15 cellular contexts compared by ENCODE assay signal in genomic region chr2:201280191-201281040, GRCh38. TPM values are rescaled to one million over a fixed set of nuclear protein-coding genes. Genes with fewer than 3 reads are reported as not detected.
A peak's percentile ranks its signal among the peaks of the same experiment; 100 is the strongest.
DNase-seq lines count a peak whose midpoint lies in the region; ATAC-seq lines count a peak whose summit lies in the region.
"Had no signal": no experiment of that assay in that cellular context is flagged by ENCODE, and none has a peak within 500 bp of the region (broad histone marks: within the 10 kb centered on the region; RNA-seq: fewer than 3 reads in every experiment).

No MANE protein-coding gene starts in this region.

- intact Hi-C loops in activated T-helper 2 cell treated with anti-CD3 and anti-CD28 coated beads, Interferon-gamma antibody, Interleukin-2, Interleukin-4, amounts not matched to agents 10 μg/mL and 5 μg/mL and 100 μg/mL, durations not matched to agents 14 hours and 24 hours and 36 hours (cut with micrococcal nuclease) = no loop called here

- DNase-seq in SIG-M5 treated with dmso at 0.1 percent for 504 hours (lab: John Stamatoyannopoulos, UW; ENCODE audit: unreplicated experiment) = peak; percentile 31
- DNase-seq in SIG-M5 (lab: John Stamatoyannopoulos, UW) = no peak
- DNase-seq in activated T-helper 2 cell treated with anti-CD3 and anti-CD28 coated beads, Interferon-gamma antibody, Interleukin-2, Interleukin-4, amounts not matched to agents 10 μg/mL and 5 μg/mL and 100 μg/mL, durations not matched to agents 14 hours and 24 hours and 36 hours (ENCODE audit: low spot score) = no peak
- DNase-seq in memory B cell (ENCODE audit: low spot score in 2 of 2) = no peak
- no peak for DNase-seq in DMS 273 (lab: John Stamatoyannopoulos, UW; ENCODE audit: unreplicated experiment)
- DNase-seq in Ammon's horn (ENCODE audit: low spot score) = no peak
- DNase-seq in anterior cingulate cortex (lab: John Stamatoyannopoulos, UW) = no peak
- DNase-seq: body of pancreas, foreskin melanocyte, mesendoderm, NCI-H2081, NCI-H82, occipital lobe, SJCRH30 had no signal

- H3K27ac Mint-ChIP-seq in IgD-negative memory B cell (peak overlapping the region in 2 of 3 donors; percentile 44 to 65), memory B cell (peak overlapping the region; percentile 76)
- peak overlapping the region; percentile 34 for H3K27ac Mint-ChIP-seq in activated T-helper 2 cell treated with anti-CD3 and anti-CD28 coated beads, Interferon-gamma antibody, Interleukin-2, Interleukin-4, amounts not matched to agents 10 μg/mL and 5 μg/mL and 100 μg/mL, durations not matched to agents 14 hours and 24 hours and 36 hours

- H3K27me3 Mint-ChIP-seq in IgD-negative memory B cell = no peaks in the 10 kb centered on the region
- H3K27me3 Mint-ChIP-seq in activated T-helper 2 cell treated with anti-CD3 and anti-CD28 coated beads, Interferon-gamma antibody, Interleukin-2, Interleukin-4, amounts not matched to agents 10 μg/mL and 5 μg/mL and 100 μg/mL, durations not matched to agents 14 hours and 24 hours and 36 hours (ENCODE audit: low read depth) = no peaks in the 10 kb centered on the region
- no peaks in the 10 kb centered on the region for H3K27me3 Mint-ChIP-seq in memory B cell

- no peak for ATAC-seq in memory B cell (ENCODE audit: low read depth)
- ATAC-seq: body of pancreas had no signal

- H3K4me1 Mint-ChIP-seq in IgD-negative memory B cell (peaks cover 8 to 18% (median 9%) of the 10 kb centered on the region in 3 donors), memory B cell (peaks cover 10% of the 10 kb centered on the region)
- peaks cover 9% of the 10 kb centered on the region for H3K4me1 Mint-ChIP-seq in activated T-helper 2 cell treated with anti-CD3 and anti-CD28 coated beads, Interferon-gamma antibody, Interleukin-2, Interleukin-4, amounts not matched to agents 10 μg/mL and 5 μg/mL and 100 μg/mL, durations not matched to agents 14 hours and 24 hours and 36 hours (ENCODE audit: low read depth)

- H3K4me3 Mint-ChIP-seq in IgD-negative memory B cell (peak overlapping the region in 1 of 4 donors; percentile 49), memory B cell (no peak overlapping the region)
- H3K4me3 Mint-ChIP-seq in activated T-helper 2 cell treated with anti-CD3 and anti-CD28 coated beads, Interferon-gamma antibody, Interleukin-2, Interleukin-4, amounts not matched to agents 10 μg/mL and 5 μg/mL and 100 μg/mL, durations not matched to agents 14 hours and 24 hours and 36 hours (ENCODE audit: low read depth) = no peak overlapping the region

- H3K9me3 Mint-ChIP-seq in IgD-negative memory B cell = no peaks in the 10 kb centered on the region
- H3K9me3 Mint-ChIP-seq in activated T-helper 2 cell treated with anti-CD3 and anti-CD28 coated beads, Interferon-gamma antibody, Interleukin-2, Interleukin-4, amounts not matched to agents 10 μg/mL and 5 μg/mL and 100 μg/mL, durations not matched to agents 14 hours and 24 hours and 36 hours = no peaks in the 10 kb centered on the region
- H3K9me3 Mint-ChIP-seq in memory B cell = no peaks in the 10 kb centered on the region

- H3K36me3 Mint-ChIP-seq in IgD-negative memory B cell = peaks cover 14% of the 10 kb centered on the region
- peaks cover 62% of the 10 kb centered on the region for H3K36me3 Mint-ChIP-seq in activated T-helper 2 cell treated with anti-CD3 and anti-CD28 coated beads, Interferon-gamma antibody, Interleukin-2, Interleukin-4, amounts not matched to agents 10 μg/mL and 5 μg/mL and 100 μg/mL, durations not matched to agents 14 hours and 24 hours and 36 hours (ENCODE audit: low read depth)
- H3K36me3 Mint-ChIP-seq in memory B cell = peaks cover 34% of the 10 kb centered on the region

RNA-seq across cellular contexts. Expression of gene CASP8, which starts 20.1 kb away (rescaled TPM):
- polyA plus RNA-seq in IgD-negative memory B cell = 56.1 TPM
- total RNA-seq in activated T-helper 2 cell treated with anti-CD3 and anti-CD28 coated beads, Interferon-gamma antibody, Interleukin-2, Interleukin-4, amounts not matched to agents 10 μg/mL and 5 μg/mL and 100 μg/mL, durations not matched to agents 14 hours and 24 hours and 36 hours = 43.5 and 44.1 TPM in 2 replicates
